8 cellular contexts compared by ENCODE assay signal in the genomic region with DNA sequence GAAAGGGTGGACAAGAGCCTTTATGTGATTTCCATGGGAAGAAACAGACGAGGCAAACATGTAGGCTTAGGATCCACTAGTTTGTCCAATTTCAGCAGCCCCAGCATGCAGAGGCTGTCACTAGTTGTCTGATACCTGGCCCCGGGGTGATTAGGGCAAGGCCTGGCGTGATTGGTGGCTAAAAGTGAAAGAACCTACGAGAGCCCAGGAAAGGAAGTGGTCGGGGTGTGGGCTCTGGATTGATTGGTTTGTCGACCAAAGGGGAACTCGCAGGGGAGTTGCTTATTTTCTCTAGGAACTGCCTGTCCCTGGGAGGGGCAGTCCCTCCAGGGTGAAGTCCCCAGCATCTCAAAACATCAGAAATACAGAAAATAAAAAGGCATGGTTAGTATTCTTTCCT.
DNase-seq lines count a peak whose midpoint lies in the region; ATAC-seq and TF ChIP-seq lines count a peak whose summit lies in the region.

No MANE protein-coding gene starts in this region.

- CTCF ChIA-PET in naive thymus-derived CD4-positive, alpha-beta T cell (lab: Charles Lee) = no interaction called here

- TF ChIP-seq CTCF in GM12865 (IDR thresholded peaks at IDR 0.05; ENCODE audit: insufficient read depth, low read depth, low read length, missing control alignments) (no peak), NB4 (IDR thresholded peaks at IDR 0.05; ENCODE audit: low read depth, low read length) (no peak)

- TF ChIP-seq POLR2A in NB4 (IDR thresholded peaks at IDR 0.05; ENCODE audit: extremely low read depth, insufficient read length) = no peak

- POLR2A ChIA-PET in naive thymus-derived CD4-positive, alpha-beta T cell (lab: Charles Lee) = no interaction called here

- H3K27me3 ChIP-seq in H7 (ENCODE audit: control insufficient read depth, insufficient read depth, low read length) = no peaks in the 10 kb centered on the region
- H3K27me3 ChIP-seq in naive thymus-derived CD4-positive, alpha-beta T cell (ENCODE audit: control insufficient read depth in 2 of 2, insufficient read depth in 2 of 2, low read length in 2 of 2) = no peaks in the 10 kb centered on the region

- no peaks in the 10 kb centered on the region for H3K9me3 ChIP-seq in naive thymus-derived CD4-positive, alpha-beta T cell (ENCODE audit: control insufficient read depth in 2 of 3, low read length in 3 of 3)

- peak overlapping the region in 6 of 9 donors; percentile 1 to 73 (median 58) for H3K27ac Mint-ChIP-seq in naive thymus-derived CD4-positive, alpha-beta T cell

- H3K27me3 Mint-ChIP-seq in naive thymus-derived CD4-positive, alpha-beta T cell = peaks cover 12 to 17% (median 13%) of the 10 kb centered on the region in 5 donors

- H3K4me3 ChIP-seq in GM12865 (ENCODE audit: low read depth, low read length) (no peak overlapping the region), H7 (ENCODE audit: insufficient read depth, low read depth, low read length) (no peak overlapping the region; the same call in 1 of the 2 replicates), NB4 (ENCODE audit: low read depth, low read length) (peak overlapping the region; percentile 30)
- no peak overlapping the region for H3K4me3 ChIP-seq in naive thymus-derived CD4-positive, alpha-beta T cell (ENCODE audit: low read length)

- H3K36me3 ChIP-seq in H7 (replicated peaks; ENCODE audit: control insufficient read depth, insufficient read depth, low read length) = no peaks in the 10 kb centered on the region
- H3K36me3 ChIP-seq in naive thymus-derived CD4-positive, alpha-beta T cell (ENCODE audit: control insufficient read depth in 2 of 3, insufficient read depth in 3 of 3, low read length in 3 of 3) = no peaks in the 10 kb centered on the region

- H3K27ac ChIP-seq in naive thymus-derived CD4-positive, alpha-beta T cell (ENCODE audit: low read depth, low read length) = no peak overlapping the region

- peaks cover 0 to 6% (median 0%) of the 10 kb centered on the region in 11 donors for H3K9me3 Mint-ChIP-seq in naive thymus-derived CD4-positive, alpha-beta T cell

- intact Hi-C loops in naive thymus-derived CD4-positive, alpha-beta T cell (cut with micrococcal nuclease) = loop anchor here in 1 of 2 donors (1.0 kb wide), 1 partner anchor 64 kb away; the partner anchor contains the start of gene UQCRFS1

- peak; percentile 96 for ATAC-seq in naive thymus-derived CD4-positive, alpha-beta T cell

- peak; percentile 83 for DNase-seq in GM12865 (ENCODE audit: low read depth)
- DNase-seq in H7 = peak; percentile 82
- DNase-seq in NB4 (ENCODE audit: low read depth) = peak; percentile 87
- DNase-seq in activated T-cell treated with anti-CD3 and anti-CD28 coated beads, Interleukin-2, amount 50 U/mL, for 1 hour = peak; percentile 32
- DNase-seq in naive thymus-derived CD4-positive, alpha-beta T cell = peak; percentile 16 to 67 (median 41)
- no peak for DNase-seq in SK-N-DZ (ENCODE audit: low spot score)
- no peak for DNase-seq in cerebellar nuclear complex (lab: John Stamatoyannopoulos, UW)
- no peak for DNase-seq in inferior parietal cortex (ENCODE audit: extremely low spot score)

- H3K4me1 ChIP-seq in naive thymus-derived CD4-positive, alpha-beta T cell (ENCODE audit: control insufficient read depth in 2 of 2, insufficient read depth in 2 of 2, low read length in 2 of 2) = no peaks in the 10 kb centered on the region

- no peaks in the 10 kb centered on the region for H3K36me3 Mint-ChIP-seq in naive thymus-derived CD4-positive, alpha-beta T cell

- peaks cover 8 to 12% (median 10%) of the 10 kb centered on the region in 7 donors for H3K4me1 Mint-ChIP-seq in naive thymus-derived CD4-positive, alpha-beta T cell

- H3K4me3 Mint-ChIP-seq in naive thymus-derived CD4-positive, alpha-beta T cell = peak overlapping the region in 9 of 10 donors; percentile 17 to 75 (median 37)

Comparison
In these comparisons a context has a peak if more than half of its experiments do, and no peak if none do; other contexts are left out.
1. DNase-seq: peak in GM12865 (single experiment), H7 (single experiment), NB4 (single experiment), activated T-cell treated with anti-CD3 and anti-CD28 coated beads, Interleukin-2, amount 50 U/mL, for 1 hour (single experiment) and naive thymus-derived CD4-positive, alpha-beta T cell (9 of 9); none in SK-N-DZ (single experiment), cerebellar nuclear complex (0 of 2) and inferior parietal cortex (single experiment).